ENCODE assay signal across 13 cellular contexts in genomic region chr12:30859226-30859625, GRCh38.
DNase-seq lines count a peak whose midpoint lies in the region; ATAC-seq and TF ChIP-seq lines count a peak whose summit lies in the region.
"Had no signal": no experiment of that assay in that cellular context is flagged by ENCODE, and none has a peak within 500 bp of the region (broad histone marks: within the 10 kb centered on the region; RNA-seq: fewer than 3 reads in every experiment).

No MANE protein-coding gene starts in this region.

- in situ Hi-C loops in Panc1 (cut with HindIII; ENCODE audit: low pct_unique_long_range_greater_than_20kb, low sequenced_read_pairs) = no loop called here

- CTCF ChIA-PET in Panc1 (lab: Charles Lee) = no interaction called here

- intact Hi-C loops in left ventricle myocardium inferior (cut with micrococcal nuclease) (no loop called here), Panc1 (cut with micrococcal nuclease; ENCODE audit: unreplicated experiment) (no loop called here)

- TF ChIP-seq CTCF in right atrium auricular region (IDR thresholded peaks at IDR 0.05) (no peak), left ventricle myocardium inferior (IDR thresholded peaks at IDR 0.05; ENCODE audit: borderline replicate concordance) (no peak), Panc1 (IDR thresholded peaks at IDR 0.05) (no peak)

- POLR2A ChIA-PET in Panc1 (lab: Charles Lee) = no interaction called here

- no TSS peak for BruUV-seq in Panc1 (replicated peaks; lab: Mats Ljungman, UMichigan)

- H3K4me3 ChIP-seq in right atrium auricular region = no peak overlapping the region
- no peak overlapping the region for H3K4me3 ChIP-seq in left ventricle myocardium inferior
- no peak overlapping the region for H3K4me3 ChIP-seq in Panc1 (ENCODE audit: low read depth in 2 of 2, low read length in 2 of 2)
- H3K4me3 ChIP-seq: BLaER1 treated with 17β-estradiol and CSF1 and Interleukin-3, amounts not matched to agents 10 nM and 100 nM; HAP-1 had no signal

- H3K27ac ChIP-seq in right atrium auricular region (no peak overlapping the region), left ventricle myocardium inferior (replicated peaks) (no peak overlapping the region), Panc1 (ENCODE audit: low read length) (no peak overlapping the region)
- H3K27ac ChIP-seq: BLaER1 treated with 17β-estradiol and CSF1 and Interleukin-3, amounts not matched to agents 10 nM and 100 nM had no signal

- H3K27me3 ChIP-seq in right atrium auricular region (no peaks in the 10 kb centered on the region), left ventricle myocardium inferior (ENCODE audit: low read depth) (no peaks in the 10 kb centered on the region), Panc1 (ENCODE audit: control insufficient read depth, insufficient read depth, low read length) (peaks cover 12% of the 10 kb centered on the region; the same call in 1 of the 2 replicates)
- H3K27me3 ChIP-seq: BLaER1 treated with 17β-estradiol and CSF1 and Interleukin-3, amounts not matched to agents 10 nM and 100 nM had no signal

- peaks cover 0 to 10% of the 10 kb centered on the region in 2 donors for H3K4me1 ChIP-seq in right atrium auricular region
- peaks cover 6% of the 10 kb centered on the region for H3K4me1 ChIP-seq in left ventricle myocardium inferior
- H3K4me1 ChIP-seq in Panc1 (ENCODE audit: control insufficient read depth, insufficient read depth, low read length) = no peaks in the 10 kb centered on the region
- H3K4me1 ChIP-seq: BLaER1 treated with 17β-estradiol and CSF1 and Interleukin-3, amounts not matched to agents 10 nM and 100 nM; HAP-1 had no signal

- peak; percentile 18 for DNase-seq in right atrium auricular region (ENCODE audit: low spot score)
- DNase-seq in left ventricle myocardium inferior = no peak
- DNase-seq in DMS53 (lab: John Stamatoyannopoulos, UW) = peak; percentile 62
- DNase-seq in Panc1 (ENCODE audit: low read depth, low spot score) = no peak
- DNase-seq in GM19240 (ENCODE audit: insufficient read length, low spot score) = no peak
- DNase-seq in middle frontal gyrus (ENCODE audit: extremely low spot score, low spot score) = no peak
- DNase-seq: 8988T; Calu3; CD8-positive, alpha-beta T cell had no signal

- H3K9me3 ChIP-seq in right atrium auricular region (no peaks in the 10 kb centered on the region), left ventricle myocardium inferior (replicated peaks) (no peaks in the 10 kb centered on the region), Panc1 (ENCODE audit: control insufficient read depth, insufficient read depth, low read depth, low read length) (no peaks in the 10 kb centered on the region)
- H3K9me3 ChIP-seq: BLaER1 treated with 17β-estradiol and CSF1 and Interleukin-3, amounts not matched to agents 10 nM and 100 nM; HAP-1 had no signal

- ATAC-seq in Panc1 = peak; percentile 51; the same call in 1 of the 2 replicates
- ATAC-seq in GM18520 (IDR thresholded peaks at IDR 0.05; ENCODE audit: unreplicated experiment) = no peak
- ATAC-seq: CD8-positive, alpha-beta T cell; HepG2 had no signal

- H3K36me3 ChIP-seq in right atrium auricular region = no peaks in the 10 kb centered on the region
- no peaks in the 10 kb centered on the region for H3K36me3 ChIP-seq in left ventricle myocardium inferior
- H3K36me3 ChIP-seq in Panc1 (ENCODE audit: control insufficient read depth, insufficient read depth, low read length) = no peaks in the 10 kb centered on the region
- H3K36me3 ChIP-seq: BLaER1 treated with 17β-estradiol and CSF1 and Interleukin-3, amounts not matched to agents 10 nM and 100 nM; HAP-1 had no signal

Comparison
In these comparisons a context has a peak if more than half of its experiments do, and no peak if none do; other contexts are left out.
1. DNase-seq: peak in right atrium auricular region (single experiment) and DMS53 (single experiment); none in left ventricle myocardium inferior (single experiment), Panc1 (single experiment), GM19240 (single experiment) and middle frontal gyrus (single experiment).